In genomic region chr9:20898885-20899554, GRCh38 we compare ENCODE assay signal across 18 cellular contexts.
DNase-seq lines count a peak whose midpoint lies in the region; FAIRE-seq and TF ChIP-seq lines count a peak whose summit lies in the region.
"Had no signal": no experiment of that assay in that cellular context is flagged by ENCODE, and none has a peak within 500 bp of the region (broad histone marks: within the 10 kb centered on the region; RNA-seq: fewer than 3 reads in every experiment).

No MANE protein-coding gene starts in this region.

- H3K27me3 ChIP-seq in breast epithelium, result no peaks in the 10 kb centered on the region
- H3K27me3 ChIP-seq in astrocyte (ENCODE audit: insufficient read depth, low read length), result no peaks in the 10 kb centered on the region
- H3K27me3 ChIP-seq in hepatocyte, result no peaks in the 10 kb centered on the region
- H3K27me3 ChIP-seq: adrenal gland had no signal

- H3K27me3 Mint-ChIP-seq in MCF 10A (ENCODE audit: insufficient read depth, unreplicated experiment), result no peaks in the 10 kb centered on the region
- no peaks in the 10 kb centered on the region for H3K27me3 Mint-ChIP-seq in astrocyte (ENCODE audit: low read depth, unreplicated experiment)
- no peaks in the 10 kb centered on the region for H3K27me3 Mint-ChIP-seq in type B pancreatic cell

- H3K36me3 ChIP-seq in breast epithelium, result no peaks in the 10 kb centered on the region
- no peaks in the 10 kb centered on the region for H3K36me3 ChIP-seq in astrocyte (ENCODE audit: insufficient read depth, low read length)
- no peaks in the 10 kb centered on the region for H3K36me3 ChIP-seq in hepatocyte (replicated peaks; ENCODE audit: insufficient read depth, low read depth)
- H3K36me3 ChIP-seq: adrenal gland, thoracic aorta had no signal

- H4K20me1 ChIP-seq in astrocyte (ENCODE audit: insufficient read depth, low read length) (peaks cover 5% of the 10 kb centered on the region), hepatocyte (ENCODE audit: insufficient read depth, poor library complexity, severe bottlenecking) (no peaks in the 10 kb centered on the region)

- no peak overlapping the region for H3K9ac ChIP-seq in astrocyte (ENCODE audit: low read length)

- DNase-seq in MCF 10A (ENCODE audit: unreplicated experiment) (peak; percentile 3), breast epithelium (ENCODE audit: low spot score in 2 of 2) (no peak), astrocyte (ENCODE audit: low read depth) (peak; percentile 44), hepatocyte (ENCODE audit: low spot score) (peak; percentile 10), type B pancreatic cell (ENCODE audit: extremely low spot score, unreplicated experiment) (no peak), NCI-H1092 treated with DMSO at 0.1 percent for 48 hours (lab: John Stamatoyannopoulos, UW) (no peak), NCI-H2081 (lab: John Stamatoyannopoulos, UW) (no peak)
- DNase-seq in activated CD4-positive, CD25-positive, alpha-beta regulatory T cell (lab: John Stamatoyannopoulos, UW), result no peak
- DNase-seq: ACHN; activated T-cell treated with anti-CD3 and anti-CD28 coated beads, Interleukin-2, amount 50 U/mL, for 1 hour; GDM1; NCI-H187 treated with DMSO at 0.1 percent for 48 hours; NCI-H526 treated with DMSO at 0.1 percent for 48 hours; T-helper 1 cell had no signal

- H3K9me3 ChIP-seq in breast epithelium, result no peaks in the 10 kb centered on the region
- H3K9me3 ChIP-seq in astrocyte (ENCODE audit: insufficient read depth, low read depth, low read length), result no peaks in the 10 kb centered on the region
- H3K9me3 ChIP-seq in hepatocyte (ENCODE audit: low read depth), result no peaks in the 10 kb centered on the region
- H3K9me3 ChIP-seq: adrenal gland, thoracic aorta had no signal

- intact Hi-C loops in MCF 10A (cut with micrococcal nuclease), result no loop called here
- intact Hi-C loops in breast epithelium (cut with DNase I; ENCODE audit: low total_unique reads), result no loop called here

- H3K9me2 ChIP-seq in hepatocyte (replicated peaks; ENCODE audit: insufficient read depth), result no peaks in the 10 kb centered on the region

- H3K36me3 Mint-ChIP-seq in MCF 10A (ENCODE audit: insufficient read depth, unreplicated experiment), result no peaks in the 10 kb centered on the region
- no peaks in the 10 kb centered on the region for H3K36me3 Mint-ChIP-seq in astrocyte (ENCODE audit: low read depth, unreplicated experiment)
- peaks cover 3% of the 10 kb centered on the region for H3K36me3 Mint-ChIP-seq in type B pancreatic cell

- H3K27ac Mint-ChIP-seq in MCF 10A (ENCODE audit: low read depth, unreplicated experiment) (no peak overlapping the region), astrocyte (ENCODE audit: unreplicated experiment) (peak overlapping the region; percentile 79), type B pancreatic cell (peak overlapping the region; percentile 57)
- H3K27ac Mint-ChIP-seq: nephron had no signal

- no peaks in the 10 kb centered on the region for H3K9me3 Mint-ChIP-seq in MCF 10A (ENCODE audit: unreplicated experiment)
- H3K9me3 Mint-ChIP-seq in astrocyte (ENCODE audit: unreplicated experiment), result no peaks in the 10 kb centered on the region
- H3K9me3 Mint-ChIP-seq in type B pancreatic cell, result no peaks in the 10 kb centered on the region
- H3K9me3 Mint-ChIP-seq: nephron had no signal

- H3K4me1 Mint-ChIP-seq in MCF 10A (ENCODE audit: insufficient read depth, unreplicated experiment) (no peaks in the 10 kb centered on the region), astrocyte (ENCODE audit: low read depth, unreplicated experiment) (peaks cover 15% of the 10 kb centered on the region), type B pancreatic cell (ENCODE audit: unreplicated experiment) (peaks cover 4% of the 10 kb centered on the region)
- H3K4me1 Mint-ChIP-seq: nephron had no signal

- H3K4me2 ChIP-seq in astrocyte (ENCODE audit: low read length) (no peak overlapping the region), hepatocyte (no peak overlapping the region)

- no peak overlapping the region for H2AFZ ChIP-seq in astrocyte (ENCODE audit: low read depth, low read length)
- no peak overlapping the region for H2AFZ ChIP-seq in hepatocyte

- H3K4me3 Mint-ChIP-seq in MCF 10A (ENCODE audit: unreplicated experiment) (no peak overlapping the region), astrocyte (ENCODE audit: unreplicated experiment) (no peak overlapping the region), type B pancreatic cell (no peak overlapping the region)
- H3K4me3 Mint-ChIP-seq: nephron had no signal

- H3K4me3 ChIP-seq in breast epithelium (no peak overlapping the region), astrocyte (ENCODE audit: insufficient read depth, low read depth, low read length) (no peak overlapping the region), hepatocyte (no peak overlapping the region)
- H3K4me3 ChIP-seq: adrenal gland, coronary artery, thoracic aorta had no signal

- H3K4me1 ChIP-seq in breast epithelium (no peaks in the 10 kb centered on the region), astrocyte (ENCODE audit: insufficient read depth, low read length) (no peaks in the 10 kb centered on the region), hepatocyte (ENCODE audit: insufficient read depth) (no peaks in the 10 kb centered on the region)
- H3K4me1 ChIP-seq: adrenal gland had no signal

- no peak for FAIRE-seq in astrocyte (lab: Jason Lieb, UNC)

- CTCF ChIA-PET in MCF 10A (lab: Yijun Ruan, JAX), result interaction anchor here (0.6 to 1.5 kb wide), 2 partner anchors 15 to 290 kb away, joined by 4 to 5 read pairs; no protein-coding TSS in a partner anchor

- POLR2A ChIA-PET in MCF 10A (lab: Yijun Ruan, JAX), result no interaction called here

- no peak for TF ChIP-seq POLR2A in breast epithelium (IDR thresholded peaks at IDR 0.05)

- H3K27ac ChIP-seq in breast epithelium, result no peak overlapping the region
- no peak overlapping the region for H3K27ac ChIP-seq in astrocyte (ENCODE audit: low read depth, low read length)
- H3K27ac ChIP-seq in hepatocyte, result no peak overlapping the region
- H3K27ac ChIP-seq: adrenal gland, coronary artery, thoracic aorta had no signal

- H3K79me2 ChIP-seq in astrocyte (ENCODE audit: insufficient read depth, low read length), result no peaks in the 10 kb centered on the region
- no peaks in the 10 kb centered on the region for H3K79me2 ChIP-seq in hepatocyte

- TF ChIP-seq CTCF in MCF 10A (IDR thresholded peaks at IDR 0.05; ENCODE audit: unreplicated experiment) (no peak), breast epithelium (IDR thresholded peaks at IDR 0.05) (no peak), astrocyte (IDR thresholded peaks at IDR 0.05; ENCODE audit: insufficient read depth, low read depth, low read length) (no peak), hepatocyte (IDR thresholded peaks at IDR 0.05; ENCODE audit: poor library complexity) (no peak), type B pancreatic cell (conservative IDR thresholded peaks at IDR 0.05) (no peak)

- no TSS peak for BruUV-seq in MCF 10A (replicated peaks; lab: Mats Ljungman, UMichigan)

Comparison
In these comparisons a context has a peak if more than half of its experiments do, and no peak if none do; other contexts are left out.
1. DNase-seq: peak in MCF 10A (single experiment), astrocyte (single experiment) and hepatocyte (single experiment); none in breast epithelium (0 of 2), type B pancreatic cell (single experiment), NCI-H1092 treated with DMSO at 0.1 percent for 48 hours (single experiment), activated CD4-positive, CD25-positive, alpha-beta regulatory T cell (0 of 4) and NCI-H2081 (0 of 2).